In the genomic region with DNA sequence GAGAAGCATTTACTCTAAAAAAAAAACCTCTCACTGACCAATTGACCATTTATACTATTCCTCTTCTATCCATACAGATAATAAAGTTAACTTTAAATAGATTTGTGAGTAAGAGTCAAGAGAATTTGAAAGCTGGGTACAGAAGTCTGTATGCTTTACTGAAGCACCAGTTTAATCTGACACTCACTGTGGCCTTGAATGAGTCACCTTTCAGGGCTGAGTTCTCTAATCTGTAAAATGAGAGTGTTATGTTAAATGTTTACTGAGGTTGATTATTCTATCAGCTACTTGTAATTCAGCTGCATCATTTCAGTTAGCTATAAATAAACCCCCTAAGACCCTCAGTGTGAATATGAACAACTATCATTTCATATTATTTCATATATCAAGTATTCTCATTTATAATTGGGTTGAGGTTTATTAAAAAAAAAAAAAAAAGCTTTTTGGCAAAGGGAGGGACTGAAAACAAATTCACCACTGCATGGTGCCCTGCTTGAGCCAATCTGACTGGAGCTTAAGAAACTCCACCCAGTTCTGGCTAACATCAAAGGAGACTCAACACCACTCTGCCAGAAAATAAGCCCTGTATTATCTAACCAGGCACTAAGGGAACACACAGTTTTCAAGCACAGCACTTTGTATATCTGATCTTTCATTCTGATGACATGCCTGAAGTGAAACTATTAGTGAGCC, we compare ENCODE assay signal across 8 cellular contexts. TPM values are rescaled to one million over a fixed set of nuclear protein-coding genes. Genes with fewer than 3 reads are reported as not detected.
DNase-seq lines count a peak whose midpoint lies in the region; ATAC-seq, FAIRE-seq and TF ChIP-seq lines count a peak whose summit lies in the region.

No MANE protein-coding gene starts in this region.

- peaks cover 70% of the 10 kb centered on the region for H3K79me2 ChIP-seq in K562 (ENCODE audit: control insufficient read depth, insufficient read depth, low read length)

- peaks cover 48% of the 10 kb centered on the region for H3K4me1 Mint-ChIP-seq in activated naive CD8-positive, alpha-beta T cell treated with anti-CD3 and anti-CD28 coated beads, Interleukin-2, amount 50 U/mL, for 24 hours
- peaks cover 39% of the 10 kb centered on the region for H3K4me1 Mint-ChIP-seq in activated naive CD8-positive, alpha-beta T cell treated with anti-CD3 and anti-CD28 coated beads for 36 hours

- in situ Hi-C loops in K562 (cut with MboI), result no loop called here

- no TSS peak for BruUV-seq in K562 (replicated peaks; lab: Mats Ljungman, UMichigan)

- POLR2A ChIA-PET in K562 (lab: Yijun Ruan, JAX), result interaction anchor here (0.6 to 1.6 kb wide), 9 partner anchors 9 to 1992 kb away, joined by 3 to 5 read pairs (median 4); no protein-coding TSS in a partner anchor

- H2AFZ ChIP-seq in K562 (ENCODE audit: low read depth, low read length), result no peak overlapping the region

- H3K27me3 Mint-ChIP-seq in activated naive CD8-positive, alpha-beta T cell treated with anti-CD3 and anti-CD28 coated beads, Interleukin-2, amount 50 U/mL, for 24 hours, result no peaks in the 10 kb centered on the region
- no peaks in the 10 kb centered on the region for H3K27me3 Mint-ChIP-seq in activated naive CD8-positive, alpha-beta T cell treated with anti-CD3 and anti-CD28 coated beads for 36 hours

- no peaks in the 10 kb centered on the region for H3K9me1 ChIP-seq in K562 (ENCODE audit: control insufficient read depth, insufficient read depth, low read length)

- H3K4me3 ChIP-seq in K562, result no peak overlapping the region
- no peak overlapping the region for H3K4me3 ChIP-seq in liver (ENCODE audit: low read depth in 1 of 3, low read length in 3 of 3)

- no peak for TF ChIP-seq CTCF in K562 (IDR thresholded peaks at IDR 0.05 in 2 of 3, conservative IDR thresholded peaks at IDR 0.05 in 1 of 3; ENCODE audit: insufficient read depth in 2 of 3, low read depth in 1 of 3, low read length in 3 of 3)
- TF ChIP-seq CTCF in liver (IDR thresholded peaks at IDR 0.05; ENCODE audit: low read depth, low read length, missing input control), result no peak

- H3K36me3 ChIP-seq in K562 (ENCODE audit: control insufficient read depth, insufficient read depth, low read length) (peaks cover 9% of the 10 kb centered on the region; the same call in 2 of the 3 replicates), liver (ENCODE audit: control insufficient read depth in 4 of 4, insufficient read depth in 3 of 4, low read depth in 1 of 4, low read length in 3 of 4) (no peaks in the 10 kb centered on the region)

- H3K27ac ChIP-seq in K562 (ENCODE audit: extremely low read depth, low read depth, low read length), result 0 out of 3 replicates have a peak overlapping the region, but pooled peaks have one; percentile 4
- H3K27ac ChIP-seq in liver (ENCODE audit: low read depth in 1 of 2, low read length in 2 of 2), result peak overlapping the region; percentile 0 to 48

- H3K9me3 ChIP-seq in K562 (replicated peaks; ENCODE audit: control insufficient read depth, insufficient read depth, low read depth, low read length) (no peaks in the 10 kb centered on the region), liver (ENCODE audit: control insufficient read depth in 4 of 4, low read length in 3 of 4) (no peaks in the 10 kb centered on the region)

- no peak for DNase-seq in activated naive CD8-positive, alpha-beta T cell treated with anti-CD3 and anti-CD28 coated beads, Interleukin-2, amount 50 U/mL, for 24 hours
- no peak for DNase-seq in activated naive CD8-positive, alpha-beta T cell treated with anti-CD3 and anti-CD28 coated beads for 36 hours
- DNase-seq in K562 (ENCODE audit: extremely low read depth in 1 of 4, low spot score in 3 of 4), result peak; percentile 37 to 52 (median 42)
- no peak for DNase-seq in NCI-H1436 treated with DMSO at 0.1 percent for 48 hours (lab: John Stamatoyannopoulos, UW)
- DNase-seq in globus pallidus (ENCODE audit: low spot score), result no peak
- no peak for DNase-seq in T1000 (lab: John Stamatoyannopoulos, UW)
- DNase-seq in activated gamma-delta T cell (lab: John Stamatoyannopoulos, UW), result no peak

- no peak overlapping the region for H3K4me3 Mint-ChIP-seq in activated naive CD8-positive, alpha-beta T cell treated with anti-CD3 and anti-CD28 coated beads, Interleukin-2, amount 50 U/mL, for 24 hours
- H3K4me3 Mint-ChIP-seq in activated naive CD8-positive, alpha-beta T cell treated with anti-CD3 and anti-CD28 coated beads for 36 hours, result no peak overlapping the region

- H3K4me2 ChIP-seq in K562 (ENCODE audit: insufficient read depth, low read length), result no peak overlapping the region

- H3K27ac Mint-ChIP-seq in activated naive CD8-positive, alpha-beta T cell treated with anti-CD3 and anti-CD28 coated beads, Interleukin-2, amount 50 U/mL, for 24 hours, result no peak overlapping the region
- no peak overlapping the region for H3K27ac Mint-ChIP-seq in activated naive CD8-positive, alpha-beta T cell treated with anti-CD3 and anti-CD28 coated beads for 36 hours

- TF ChIP-seq POLR2A in K562 (conservative IDR thresholded peaks at IDR 0.05), result no peak

- H3K36me3 Mint-ChIP-seq in activated naive CD8-positive, alpha-beta T cell treated with anti-CD3 and anti-CD28 coated beads, Interleukin-2, amount 50 U/mL, for 24 hours (ENCODE audit: low read depth), result no peaks in the 10 kb centered on the region
- peaks cover 7% of the 10 kb centered on the region for H3K36me3 Mint-ChIP-seq in activated naive CD8-positive, alpha-beta T cell treated with anti-CD3 and anti-CD28 coated beads for 36 hours

- TF ChIP-seq EP300 in K562 (IDR thresholded peaks at IDR 0.05; ENCODE audit: low read length), result no peak

- no peaks in the 10 kb centered on the region for H3K9me3 Mint-ChIP-seq in activated naive CD8-positive, alpha-beta T cell treated with anti-CD3 and anti-CD28 coated beads, Interleukin-2, amount 50 U/mL, for 24 hours
- no peaks in the 10 kb centered on the region for H3K9me3 Mint-ChIP-seq in activated naive CD8-positive, alpha-beta T cell treated with anti-CD3 and anti-CD28 coated beads for 36 hours

- no peak for FAIRE-seq in K562 (lab: Jason Lieb, UNC)

- H3K27me3 ChIP-seq in K562 (ENCODE audit: control insufficient read depth in 2 of 2, insufficient read depth in 2 of 2, low read length in 2 of 2), result no peaks in the 10 kb centered on the region
- no peaks in the 10 kb centered on the region for H3K27me3 ChIP-seq in liver (ENCODE audit: control insufficient read depth in 4 of 4, insufficient read depth in 4 of 4, low read length in 3 of 4)

- intact Hi-C loops in K562 (cut with micrococcal nuclease), result no loop called here

- CTCF ChIA-PET in K562 (lab: Yijun Ruan, JAX; ENCODE audit: low intra/inter-chr PET ratio), result no interaction called here

- peak; percentile 77 for ATAC-seq in activated naive CD8-positive, alpha-beta T cell treated with anti-CD3 and anti-CD28 coated beads, Interleukin-2, amount 50 U/mL, for 24 hours
- peak; percentile 63 for ATAC-seq in K562

- TF ChIP-seq RAD21 in K562 (CRISPR knock-in tag; conservative IDR thresholded peaks at IDR 0.05 in 1 of 2, IDR thresholded peaks at IDR 0.05 in 1 of 2) (no peak), liver (IDR thresholded peaks at IDR 0.05) (peak in 1 of 2 donors; percentile 30)

- H3K4me1 ChIP-seq in K562 (replicated peaks in 1 of 2; ENCODE audit: control insufficient read depth in 2 of 2, insufficient read depth in 2 of 2, low read length in 2 of 2) (peaks cover 8 to 40% of the 10 kb centered on the region in 2 experiments; a peak in 3 of 5 replicates), liver (ENCODE audit: control insufficient read depth in 4 of 4, insufficient read depth in 4 of 4, low read length in 3 of 4) (peaks cover 2 to 44% (median 25%) of the 10 kb centered on the region in 4 donors)

- H4K20me1 ChIP-seq in K562 (replicated peaks; ENCODE audit: control insufficient read depth, insufficient read depth, low read length), result no peaks in the 10 kb centered on the region

- H3K9ac ChIP-seq in K562 (ENCODE audit: insufficient read depth in 1 of 2, low read depth in 2 of 2, low read length in 2 of 2) (no peak overlapping the region), liver (ENCODE audit: low read depth in 1 of 2, low read length in 2 of 2) (peak overlapping the region in 1 of 2 donors; percentile 40)

TF ChIP-seq in liver, 16 proteins besides CTCF, POLR2A, EP300 and RAD21 (continues in another document):
- TF ChIP-seq RXRA (IDR thresholded peaks at IDR 0.05), result peak in 1 of 2 donors; percentile 16
- TF ChIP-seq, protein P1, sequence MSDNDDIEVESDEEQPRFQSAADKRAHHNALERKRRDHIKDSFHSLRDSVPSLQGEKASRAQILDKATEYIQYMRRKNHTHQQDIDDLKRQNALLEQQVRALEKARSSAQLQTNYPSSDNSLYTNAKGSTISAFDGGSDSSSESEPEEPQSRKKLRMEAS (IDR thresholded peaks at IDR 0.05), result no peak
- TF ChIP-seq EGR1 (IDR thresholded peaks at IDR 0.05; ENCODE audit: low read depth in 2 of 2), result no peak
- TF ChIP-seq GABPA (IDR thresholded peaks at IDR 0.05 in 1 of 2, conservative IDR thresholded peaks at IDR 0.05 in 1 of 2), result no peak
- peak in 1 of 2 donors; percentile 22 for TF ChIP-seq HNF4A (conservative IDR thresholded peaks at IDR 0.05)
- TF ChIP-seq NR2F2 (IDR thresholded peaks at IDR 0.05), result peak; percentile 12

RNA-seq across cellular contexts. Expression of a gene that starts 2.8 kb away (rescaled TPM):
- 10 to 100 TPM; 95.2 to 96.7 TPM for total RNA-seq in activated naive CD8-positive, alpha-beta T cell treated with anti-CD3 and anti-CD28 coated beads for 36 hours
- 226 and 367 TPM in 2 replicates for total RNA-seq in K562 (2011; cell fraction: chromatin; rRNA removed; ENCODE audit: low replicate concordance)
- 101 and 119 TPM in 2 replicates for total RNA-seq in K562 (2011; cell fraction: nucleolus; rRNA removed)
- total RNA-seq in K562 (2011; cell fraction: nucleoplasm; rRNA removed), result 181 and 221 TPM in 2 replicates
- total RNA-seq in K562 (2014; rRNA removed), result 34.6 and 40.4 TPM in 2 replicates
- 36.8 and 43.5 TPM in 2 replicates for total RNA-seq in K562 (2014; rRNA removed; fragmentation: Illumina TruSeq; extraction: Trizol)
- 36.4 and 42.6 TPM in 2 replicates for total RNA-seq in K562 (2015; rRNA removed; fragmentation: Illumina TruSeq; extraction: Trizol)
- 127 and 141 TPM in 2 replicates for total RNA-seq in K562 (2021)
- polyA plus RNA-seq in K562 (2011; rRNA removed), result 37.5 and 84.6 TPM in 2 replicates
- polyA plus RNA-seq in K562 (2011; cell fraction: cytosol; rRNA removed), result 30.2 and 30.6 TPM in 2 replicates
- polyA plus RNA-seq in K562 (2011; cell fraction: nucleus; rRNA removed), result 121 and 136 TPM in 2 replicates
- polyA plus RNA-seq in K562 (2012), result 98.2 and 126 TPM in 2 replicates
- polyA plus RNA-seq in K562 (2014; fragmentation: Illumina TruSeq; extraction: Trizol), result 101 and 107 TPM in 2 replicates
- polyA plus RNA-seq in K562 (2014; fragmentation: Nextera tagmentation; extraction: Ambion mirVana), result 10 to 100 TPM; 13.3 to 28.4 TPM
- polyA plus RNA-seq in K562 (2014; rRNA removed), result 47.5 and 60.3 TPM in 2 replicates
- polyA minus RNA-seq in K562 (2011; rRNA and poly(A)+ RNA removed), result 58.4 and 87.1 TPM in 2 replicates
- 71.3 and 73.1 TPM in 2 replicates for polyA minus RNA-seq in K562 (2011; cell fraction: cytosol; rRNA and poly(A)+ RNA removed)
- polyA minus RNA-seq in K562 (2011; cell fraction: nucleus; rRNA and poly(A)+ RNA removed), result 34.2 and 56.4 TPM in 2 replicates
- 10 to 100 TPM; 16.6 to 33.7 TPM for total RNA-seq in liver
- 10 to 100 TPM; 27.8 to 41.4 TPM for polyA plus RNA-seq in liver

Comparison
In these comparisons a context has a peak if more than half of its experiments do, and no peak if none do; other contexts are left out.
1. DNase-seq: peak in K562 (4 of 4); none in activated naive CD8-positive, alpha-beta T cell treated with anti-CD3 and anti-CD28 coated beads, Interleukin-2, amount 50 U/mL, for 24 hours (single experiment), activated naive CD8-positive, alpha-beta T cell treated with anti-CD3 and anti-CD28 coated beads for 36 hours (single experiment), NCI-H1436 treated with DMSO at 0.1 percent for 48 hours (single experiment), globus pallidus (single experiment), T1000 (single experiment) and activated gamma-delta T cell (single experiment).